ENCODE assay signal across 8 cellular contexts in genomic region chr19:56403764-56404704, GRCh38. TPM values are rescaled to one million over a fixed set of nuclear protein-coding genes. Genes with fewer than 3 reads are reported as not detected.
A peak's percentile ranks its signal among the peaks of the same experiment; 100 is the strongest.
DNase-seq lines count a peak whose midpoint lies in the region; ATAC-seq and TF ChIP-seq lines count a peak whose summit lies in the region.

TSS of gene ZNF583 (plus strand) at chr19:56404332. CDS start at chr19:56407115, 2,783 bp downstream.

- H3K4me3 ChIP-seq in BE2C (ENCODE audit: low read depth, low read length) (peak within 1 kb of the TSS; percentile 72), lung (peak within 1 kb of the TSS; percentile 96)

- no peaks in the 10 kb centered on the region for H3K9me3 ChIP-seq in BE2C
- H3K9me3 ChIP-seq in lung (ENCODE audit: control insufficient read depth in 2 of 2, insufficient read depth in 1 of 2, low read length in 1 of 2) = peaks cover 5 to 18% of the 10 kb centered on the region in 2 donors

- TF ChIP-seq CTCF in BE2C (IDR thresholded peaks at IDR 0.05; ENCODE audit: low read depth, low read length) = no peak
- no peak for TF ChIP-seq CTCF in lung (IDR thresholded peaks at IDR 0.05; ENCODE audit: control extremely low read depth, extremely low read depth)

- H3K36me3 ChIP-seq in BE2C (peaks cover 11% of the 10 kb centered on the region), lung (ENCODE audit: control insufficient read depth in 2 of 2, insufficient read depth in 2 of 2, low read length in 2 of 2) (peaks cover 4 to 16% of the 10 kb centered on the region in 2 donors)

- H3K4me1 ChIP-seq in BE2C (no peaks in the 10 kb centered on the region), lung (ENCODE audit: control insufficient read depth in 2 of 2, insufficient read depth in 2 of 2, low read length in 2 of 2) (peaks cover 0 to 10% of the 10 kb centered on the region in 2 donors)

- H3K27me3 ChIP-seq in BE2C = no peaks in the 10 kb centered on the region
- no peaks in the 10 kb centered on the region for H3K27me3 ChIP-seq in lung (ENCODE audit: control insufficient read depth, insufficient read depth)

- ATAC-seq in HG03457 (IDR thresholded peaks at IDR 0.05; ENCODE audit: unreplicated experiment) (peak; percentile 68), lung (ENCODE audit: insufficient read depth, low FRiP score) (peak; percentile 99)

- WGBS in lung, 2 donors = 0 to 1% methylated on average over 69 to 70 of the region's 70 CpGs

- DNase-seq in BE2C (peak; percentile 93), GM19240 (ENCODE audit: insufficient read length, low spot score) (peak; percentile 69), NCI-H748 treated with DMSO at 0.1 percent for 48 hours (lab: John Stamatoyannopoulos, UW) (peak; percentile 74), lung (ENCODE audit: low spot score) (peak; percentile 95)
- DNase-seq in activated CD8-positive, alpha-beta memory T cell treated with anti-CD3 and anti-CD28 coated beads for 1 hour (ENCODE audit: extremely low read depth in 1 of 2, low read depth in 1 of 2) = peak; percentile 69 to 86
- peak; percentile 84 for DNase-seq in effector CD4-positive, alpha-beta T cell
- peak; percentile 75 to 82 (median 79) for DNase-seq in stimulated activated CD4-positive, alpha-beta T cell treated with anti-CD3 and anti-CD28 coated beads, TNF-alpha, amount 100 ng/mL, for 1 hour (ENCODE audit: low read depth in 3 of 3, low spot score in 1 of 3)

- H3K27ac ChIP-seq in lung (ENCODE audit: low read depth in 1 of 2, low read length in 1 of 2) = peak within 1 kb of the TSS; percentile 90 to 98

RNA-seq across cellular contexts. Expression of gene ZNF583, which starts in this region (rescaled TPM):
- 3.8 TPM for polyA plus RNA-seq in BE2C (2012; ENCODE audit: insufficient read depth, insufficient read length, low read depth)
- 1 to 10 TPM; 4.7 to 9.1 TPM for total RNA-seq in lung
- 1 to 10 TPM; 1.3 to 2.2 TPM for polyA plus RNA-seq in lung

Comparison
In these comparisons a context has a peak if more than half of its experiments do, and no peak if none do; other contexts are left out.
1. Peak in every context shown above with its lines: DNase-seq, ATAC-seq, H3K4me3 ChIP-seq and H3K27ac ChIP-seq.